In genomic region chr4:153466637-153467153, GRCh38 we compare ENCODE assay signal across 8 cellular contexts. TPM values are rescaled to one million over a fixed set of nuclear protein-coding genes. Genes with fewer than 3 reads are reported as not detected.
A peak's percentile ranks its signal among the peaks of the same experiment; 100 is the strongest.
DNase-seq lines count a peak whose midpoint lies in the region; FAIRE-seq and TF ChIP-seq lines count a peak whose summit lies in the region.

No MANE protein-coding gene starts in this region.

- H3K27ac Mint-ChIP-seq in dendritic cell treated with granulocyte-macrophage colony-stimulating factor and Interleukin-4, amounts not matched to agents 40 ng/mL and 50 ng/mL, for 4 days: peak overlapping the region; percentile 79

- H3K4me1 Mint-ChIP-seq in dendritic cell treated with granulocyte-macrophage colony-stimulating factor and Interleukin-4, amounts not matched to agents 40 ng/mL and 50 ng/mL, for 4 days (ENCODE audit: low read depth): peaks cover 46% of the 10 kb centered on the region

- H3K9ac ChIP-seq in mucosa of rectum (ENCODE audit: low read depth in 1 of 2, low read length in 2 of 2): peak overlapping the region; percentile 66 to 79

- TF ChIP-seq CTCF in HEK293 (tag by site-specific recombination; IDR thresholded peaks at IDR 0.05) (no peak; the same call in 1 of the 2 replicates), RWPE1 (conservative IDR thresholded peaks at IDR 0.05; ENCODE audit: low read depth) (no peak)

- H3K27me3 ChIP-seq in mucosa of rectum (ENCODE audit: control insufficient read depth in 2 of 2, insufficient read depth in 2 of 2, low read length in 2 of 2): no peaks in the 10 kb centered on the region

- H3K27me3 Mint-ChIP-seq in dendritic cell treated with granulocyte-macrophage colony-stimulating factor and Interleukin-4, amounts not matched to agents 40 ng/mL and 50 ng/mL, for 4 days: peaks cover 12% of the 10 kb centered on the region

- CTCF ChIA-PET in HEK293 (lab: Yijun Ruan, JAX) (interaction anchor here (0.7 to 1.9 kb wide), 3 partner anchors 34 to 107 kb away, joined by 3 to 7 read pairs (median 3); no protein-coding TSS in a partner anchor), RWPE1 (lab: Yijun Ruan, JAX) (interaction anchor here (0.5 to 3.4 kb wide), 4 partner anchors 17 to 119 kb away, joined by 3 to 14 read pairs (median 4); no protein-coding TSS in a partner anchor)

- peaks cover 18% of the 10 kb centered on the region for H3K36me3 Mint-ChIP-seq in dendritic cell treated with granulocyte-macrophage colony-stimulating factor and Interleukin-4, amounts not matched to agents 40 ng/mL and 50 ng/mL, for 4 days (ENCODE audit: low read depth)

- POLR2A ChIA-PET in HEK293 (lab: Yijun Ruan, JAX): interaction anchor here (0.6 to 2.2 kb wide), 9 partner anchors 10 to 121 kb away, joined by 3 to 10 read pairs (median 4); partner anchors contain the start of gene MND1
- POLR2A ChIA-PET in RWPE1 (lab: Yijun Ruan, JAX; ENCODE audit: low non-redundant PET): interaction anchor here (0.7 to 0.9 kb wide), 3 partner anchors 12 to 20 kb away, joined by 3 to 6 read pairs (median 3); no protein-coding TSS in a partner anchor

- intact Hi-C loops in dendritic cell treated with granulocyte-macrophage colony-stimulating factor and Interleukin-4, amounts not matched to agents 40 ng/mL and 50 ng/mL, for 4 days (cut with micrococcal nuclease): loop anchor here (5.0 kb wide), 1 partner anchor 56 kb away; no protein-coding TSS in a partner anchor

- H3K27ac ChIP-seq in HEK293 (ENCODE audit: extremely low read depth, low read depth, low read length): peak overlapping the region; percentile 70; the same call in 1 of the 2 replicates
- peak overlapping the region; percentile 76 for H3K27ac ChIP-seq in RWPE1
- H3K27ac ChIP-seq in mucosa of rectum (ENCODE audit: low read depth in 2 of 2, low read length in 2 of 2): peak overlapping the region; percentile 60 to 82

- DNase-seq in GM12891 (ENCODE audit: insufficient read length, low spot score) (no peak), RWPE1 (ENCODE audit: low spot score) (peak; percentile 35), GM19239 (ENCODE audit: insufficient read length, low spot score) (no peak), NCI-H524 (lab: John Stamatoyannopoulos, UW) (no peak), medulla oblongata (ENCODE audit: extremely low spot score) (no peak)

- H3K36me3 ChIP-seq in HEK293 (ENCODE audit: control insufficient read depth in 2 of 2, insufficient read depth in 1 of 2, low read length in 2 of 2): no peaks in the 10 kb centered on the region; a peak in 1 of 3 replicates
- no peaks in the 10 kb centered on the region for H3K36me3 ChIP-seq in mucosa of rectum (ENCODE audit: control insufficient read depth in 2 of 2, insufficient read depth in 2 of 2, low read length in 2 of 2)

- 0 out of 2 replicates have a peak, but pooled peaks cover 3% of the 10 kb centered on the region for H3K4me1 ChIP-seq in HEK293 (ENCODE audit: control insufficient read depth, insufficient read depth, low read length)
- H3K4me1 ChIP-seq in mucosa of rectum (ENCODE audit: control insufficient read depth in 2 of 2, insufficient read depth in 2 of 2, low read length in 2 of 2): peaks cover 33 to 35% of the 10 kb centered on the region in 2 donors

- H3K4me3 Mint-ChIP-seq in dendritic cell treated with granulocyte-macrophage colony-stimulating factor and Interleukin-4, amounts not matched to agents 40 ng/mL and 50 ng/mL, for 4 days: peak overlapping the region; percentile 91

- no peaks in the 10 kb centered on the region for H3K9me3 Mint-ChIP-seq in dendritic cell treated with granulocyte-macrophage colony-stimulating factor and Interleukin-4, amounts not matched to agents 40 ng/mL and 50 ng/mL, for 4 days

- TF ChIP-seq POLR2A in GM12891 (IDR thresholded peaks at IDR 0.05; ENCODE audit: low read depth, low read length): no peak

- H3K9me3 ChIP-seq in HEK293 (ENCODE audit: control insufficient read depth, insufficient read depth, low read depth, low read length) (no peaks in the 10 kb centered on the region), mucosa of rectum (ENCODE audit: control insufficient read depth in 2 of 2, low read length in 2 of 2) (no peaks in the 10 kb centered on the region)

- FAIRE-seq in GM12891 (lab: Jason Lieb, UNC) (no peak), GM19239 (lab: Jason Lieb, UNC) (no peak)

- peak overlapping the region; percentile 78 for H3K4me3 ChIP-seq in HEK293 (ENCODE audit: low read depth, low read length)
- peak overlapping the region; percentile 72 to 84 for H3K4me3 ChIP-seq in mucosa of rectum (ENCODE audit: low read length in 2 of 2)

TF ChIP-seq in GM12891, 5 proteins besides CTCF, POLR2A, EP300 and RAD21:
- TF ChIP-seq PAX5 (IDR thresholded peaks at IDR 0.05; ENCODE audit: insufficient read depth, low read length, severe bottlenecking) (no peak), POU2F2 (IDR thresholded peaks at IDR 0.05; ENCODE audit: low read depth, low read length) (0 out of 2 replicates have a peak, but pooled peaks have one; percentile 0), TAF1 (IDR thresholded peaks at IDR 0.05; ENCODE audit: low read depth, low read length) (no peak), POLR2AphosphoS5 (IDR thresholded peaks at IDR 0.05; ENCODE audit: low read depth, low read length) (no peak; the same call in 1 of the 2 replicates), SPI1 (IDR thresholded peaks at IDR 0.05; ENCODE audit: low read depth, low read length) (no peak)
TF ChIP-seq in GM12891: peak in this region for 1.

TF ChIP-seq in HEK293, 187 proteins besides CTCF, POLR2A, EP300 and RAD21 (continues in another document):
- TF ChIP-seq KLF9 (tag by site-specific recombination; IDR thresholded peaks at IDR 0.05; ENCODE audit: low read depth) (peak; percentile 9; the same call in 1 of the 2 replicates), ZIC2 (tag by site-specific recombination; IDR thresholded peaks at IDR 0.05) (peak; percentile 53; the same call in 1 of the 2 replicates), HOXA7 (CRISPR knock-in tag; IDR thresholded peaks at IDR 0.05; ENCODE audit: borderline replicate concordance) (no peak), PRDM4 (tag by site-specific recombination; IDR thresholded peaks at IDR 0.05) (no peak), ATF2 (tag by site-specific recombination; IDR thresholded peaks at IDR 0.05; ENCODE audit: low read depth) (no peak), ZNF561 (tag by site-specific recombination; IDR thresholded peaks at IDR 0.05; ENCODE audit: borderline replicate concordance) (0 out of 2 replicates have a peak, but pooled peaks have one; percentile 10), ZBTB26 (tag by site-specific recombination; optimal IDR thresholded peaks at IDR 0.05) (peak; percentile 60), ZSCAN18 (tag by site-specific recombination; IDR thresholded peaks at IDR 0.05) (no peak)

RNA-seq across cellular contexts. Expression of gene TMEM131L, which starts 0.5 kb away (rescaled TPM):
- polyA plus RNA-seq in GM12891 (2012; ENCODE audit: low read depth, missing spikeins): 50.3 TPM
